Comparison of ENCODE assay signal across 16 cellular contexts in the genomic region with DNA sequence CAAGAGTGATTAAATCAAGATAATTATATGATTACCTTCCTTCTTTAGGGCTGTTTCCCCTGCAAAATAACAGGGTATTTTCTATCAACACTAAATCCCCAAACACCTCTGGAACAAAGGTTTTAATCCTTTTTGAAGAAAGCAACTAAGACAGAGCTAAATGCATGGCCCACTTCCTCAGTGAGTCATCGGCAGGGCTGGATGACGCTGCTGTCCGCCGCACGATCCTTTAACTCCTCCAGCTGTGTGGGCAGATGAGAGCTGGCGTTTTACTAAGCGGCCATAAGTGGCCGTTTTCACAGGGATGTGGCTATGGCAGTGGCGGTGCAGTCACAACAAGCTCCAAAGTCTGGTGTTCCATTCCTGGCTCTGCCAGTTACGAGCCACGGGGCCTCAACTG.
DNase-seq lines count a peak whose midpoint lies in the region; TF ChIP-seq lines count a peak whose summit lies in the region.
"Had no signal": no experiment of that assay in that cellular context is flagged by ENCODE, and none has a peak within 500 bp of the region (broad histone marks: within the 10 kb centered on the region; RNA-seq: fewer than 3 reads in every experiment).

No MANE protein-coding gene starts in this region.

- H3K36me3 Mint-ChIP-seq in chondrocyte (ENCODE audit: low read depth) (peaks cover 13% of the 10 kb centered on the region), progenitor cell of endocrine pancreas (ENCODE audit: insufficient read depth) (peaks cover 1% of the 10 kb centered on the region)
- H3K36me3 Mint-ChIP-seq: activated CD8-positive, alpha-beta memory T cell treated with anti-CD3 and anti-CD28 coated beads, Interleukin-2, amount 10 ng/mL, durations not matched to agents 7 days and 5 days had no signal

- no peak for TF ChIP-seq POLR2A in prostate gland (IDR thresholded peaks at IDR 0.05)

- H3K4me3 ChIP-seq in BE2C (ENCODE audit: low read depth, low read length) (no peak overlapping the region), prostate gland (no peak overlapping the region)
- H3K4me3 ChIP-seq: breast epithelium had no signal

- no peak overlapping the region for H3K27ac ChIP-seq in prostate gland
- H3K27ac ChIP-seq: breast epithelium, parathyroid adenoma had no signal

- H3K27me3 Mint-ChIP-seq in chondrocyte (ENCODE audit: low read depth) (no peaks in the 10 kb centered on the region), progenitor cell of endocrine pancreas (no peaks in the 10 kb centered on the region)
- H3K27me3 Mint-ChIP-seq: activated B cell treated with CpG ODN at 0.5 μM for 24 hours; activated CD8-positive, alpha-beta memory T cell treated with anti-CD3 and anti-CD28 coated beads, Interleukin-2, amount 10 ng/mL, durations not matched to agents 7 days and 5 days had no signal

- TF ChIP-seq CTCF in chondrocyte (IDR thresholded peaks at IDR 0.05) (no peak), progenitor cell of endocrine pancreas (IDR thresholded peaks at IDR 0.05; ENCODE audit: unreplicated experiment) (no peak), BE2C (IDR thresholded peaks at IDR 0.05; ENCODE audit: low read depth, low read length) (no peak), prostate gland (IDR thresholded peaks at IDR 0.05) (no peak)

- H3K4me1 Mint-ChIP-seq in chondrocyte (ENCODE audit: low read depth) (peaks cover 3% of the 10 kb centered on the region), progenitor cell of endocrine pancreas (ENCODE audit: low read depth) (peaks cover 8% of the 10 kb centered on the region)
- H3K4me1 Mint-ChIP-seq: activated B cell treated with CpG ODN at 0.5 μM for 24 hours; activated CD8-positive, alpha-beta memory T cell treated with anti-CD3 and anti-CD28 coated beads, Interleukin-2, amount 10 ng/mL, durations not matched to agents 7 days and 5 days had no signal

- H3K36me3 ChIP-seq in BE2C = no peaks in the 10 kb centered on the region
- no peaks in the 10 kb centered on the region for H3K36me3 ChIP-seq in prostate gland
- H3K36me3 ChIP-seq: breast epithelium had no signal

- DNase-seq in H4 (ENCODE audit: low spot score) = peak; percentile 49
- peak; percentile 79 for DNase-seq in NOMO-1 treated with DMSO at 0.1 percent for 48 hours (lab: John Stamatoyannopoulos, UW; ENCODE audit: unreplicated experiment)
- DNase-seq in chondrocyte (ENCODE audit: low spot score) = no peak
- no peak for DNase-seq in progenitor cell of endocrine pancreas (ENCODE audit: low spot score, unreplicated experiment)
- no peak for DNase-seq in stimulated activated CD4-positive, alpha-beta T cell treated with anti-CD3 and anti-CD28 coated beads, Interleukin-4, amount 100 ng/mL, for 1 hour
- no peak for DNase-seq in BE2C
- DNase-seq in RPMI8226 = no peak
- DNase-seq in prostate gland (ENCODE audit: low spot score) = no peak
- DNase-seq: activated B cell treated with CpG ODN at 0.5 μM for 24 hours; activated CD8-positive, alpha-beta memory T cell treated with anti-CD3 and anti-CD28 coated beads, Interleukin-2, amount 10 ng/mL, durations not matched to agents 7 days and 5 days; C1 segment of cervical spinal cord; midbrain; NCI-H1092; stimulated activated CD4-positive, alpha-beta T cell treated with anti-CD3 and anti-CD28 coated beads, Interleukin-15, amount 100 ng/mL, for 24 hours had no signal

- H3K4me3 Mint-ChIP-seq in chondrocyte (ENCODE audit: unreplicated experiment) (no peak overlapping the region), progenitor cell of endocrine pancreas (ENCODE audit: low read depth) (no peak overlapping the region)
- H3K4me3 Mint-ChIP-seq: activated B cell treated with CpG ODN at 0.5 μM for 24 hours; activated CD8-positive, alpha-beta memory T cell treated with anti-CD3 and anti-CD28 coated beads, Interleukin-2, amount 10 ng/mL, durations not matched to agents 7 days and 5 days had no signal

- intact Hi-C loops in prostate gland (cut with DNase I) = no loop called here

- WGBS in prostate gland = 87% methylated on average over 10 of the region's 11 CpGs

- H3K27ac Mint-ChIP-seq in chondrocyte (ENCODE audit: unreplicated experiment) = peak overlapping the region; percentile 69
- peak overlapping the region; percentile 49 for H3K27ac Mint-ChIP-seq in progenitor cell of endocrine pancreas
- H3K27ac Mint-ChIP-seq: activated B cell treated with CpG ODN at 0.5 μM for 24 hours; activated CD8-positive, alpha-beta memory T cell treated with anti-CD3 and anti-CD28 coated beads, Interleukin-2, amount 10 ng/mL, durations not matched to agents 7 days and 5 days had no signal

- H3K9me3 Mint-ChIP-seq in chondrocyte (ENCODE audit: low read depth) = no peaks in the 10 kb centered on the region
- H3K9me3 Mint-ChIP-seq in progenitor cell of endocrine pancreas (ENCODE audit: low read depth) = no peaks in the 10 kb centered on the region
- H3K9me3 Mint-ChIP-seq: activated B cell treated with CpG ODN at 0.5 μM for 24 hours had no signal

- H3K9me3 ChIP-seq in BE2C = no peaks in the 10 kb centered on the region
- no peaks in the 10 kb centered on the region for H3K9me3 ChIP-seq in prostate gland
- H3K9me3 ChIP-seq: breast epithelium had no signal

- H3K4me1 ChIP-seq in BE2C = no peaks in the 10 kb centered on the region
- no peaks in the 10 kb centered on the region for H3K4me1 ChIP-seq in prostate gland (replicated peaks)
- H3K4me1 ChIP-seq: breast epithelium, parathyroid adenoma had no signal

- no peaks in the 10 kb centered on the region for H3K27me3 ChIP-seq in BE2C
- no peaks in the 10 kb centered on the region for H3K27me3 ChIP-seq in prostate gland (replicated peaks; ENCODE audit: insufficient read depth)
- H3K27me3 ChIP-seq: breast epithelium had no signal

Comparison
In these comparisons a context has a peak if more than half of its experiments do, and no peak if none do; other contexts are left out.
1. DNase-seq: peak in H4 (single experiment) and NOMO-1 treated with DMSO at 0.1 percent for 48 hours (single experiment); none in chondrocyte (single experiment), progenitor cell of endocrine pancreas (single experiment), stimulated activated CD4-positive, alpha-beta T cell treated with anti-CD3 and anti-CD28 coated beads, Interleukin-4, amount 100 ng/mL, for 1 hour (single experiment), BE2C (single experiment), RPMI8226 (single experiment) and prostate gland (single experiment).